In the genomic region with DNA sequence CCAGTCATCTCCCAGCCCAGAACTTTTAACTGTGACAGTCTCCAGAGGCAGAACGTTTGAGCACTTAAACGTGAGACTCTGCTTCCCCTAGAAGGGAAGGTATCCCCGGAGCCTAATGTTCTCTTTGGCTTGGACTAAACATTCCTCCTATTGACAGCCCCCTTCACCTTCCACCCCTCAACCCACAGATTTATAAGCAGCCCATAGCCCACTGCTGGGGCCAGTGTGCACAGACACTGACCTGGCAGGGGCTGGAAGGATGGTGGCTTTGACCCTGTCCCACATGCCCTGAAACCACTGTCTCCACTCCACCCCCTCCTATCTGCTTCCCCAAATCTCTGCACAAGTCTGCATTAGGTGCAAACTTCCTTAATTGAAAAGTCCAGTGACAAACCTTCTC, we compare ENCODE assay signal across 18 cellular contexts.
DNase-seq lines count a peak whose midpoint lies in the region; ATAC-seq and TF ChIP-seq lines count a peak whose summit lies in the region.
"Had no signal": no experiment of that assay in that cellular context is flagged by ENCODE, and none has a peak within 500 bp of the region (broad histone marks: within the 10 kb centered on the region; RNA-seq: fewer than 3 reads in every experiment).

No MANE protein-coding gene starts in this region.

- H3K79me2 ChIP-seq in trophoblast cell (ENCODE audit: control insufficient read depth, insufficient read depth, low read length, poor library complexity) = no peaks in the 10 kb centered on the region

- no peak overlapping the region for H2BK12ac ChIP-seq in neuronal stem cell (ENCODE audit: low read length)
- H2BK12ac ChIP-seq in trophoblast cell (ENCODE audit: low read length) = no peak overlapping the region

- H4K8ac ChIP-seq in neuronal stem cell (ENCODE audit: low read depth, low read length) (no peak overlapping the region), trophoblast cell (ENCODE audit: low read depth, low read length) (no peak overlapping the region)

- H2BK5ac ChIP-seq in neuronal stem cell (ENCODE audit: low read length) (no peak overlapping the region), trophoblast cell (ENCODE audit: low read depth, low read length, poor library complexity) (no peak overlapping the region)

- H3K9ac ChIP-seq in neuronal stem cell (ENCODE audit: low read depth, low read length, poor library complexity) (no peak overlapping the region), trophoblast cell (ENCODE audit: low read length) (no peak overlapping the region)
- H3K9ac ChIP-seq: BLaER1, GM23248 had no signal

- no peak overlapping the region for H4K12ac ChIP-seq in trophoblast cell (ENCODE audit: low read depth, low read length)

- H3K79me1 ChIP-seq in neuronal stem cell (ENCODE audit: low read depth, low read length) = no peaks in the 10 kb centered on the region
- H3K79me1 ChIP-seq in trophoblast cell (ENCODE audit: low read length) = peaks cover 3% of the 10 kb centered on the region

- H2AFZ ChIP-seq in neuronal stem cell (ENCODE audit: low read length) (no peak overlapping the region), trophoblast cell (ENCODE audit: insufficient read depth, low read length, poor library complexity) (no peak overlapping the region)
- H2AFZ ChIP-seq: GM23248 had no signal

- intact Hi-C loops in heart right ventricle (cut with DNase I) (no loop called here), esophagus muscularis mucosa (cut with DNase I) (no loop called here), testis (cut with DNase I; ENCODE audit: low total_unique reads) (no loop called here)

- DNase-seq in cardiac muscle cell (ENCODE audit: low read depth in 1 of 2, low spot score in 1 of 2) (no peak), heart right ventricle (no peak), esophagus muscularis mucosa (ENCODE audit: extremely low spot score) (peak; percentile 83), neuronal stem cell (ENCODE audit: low spot score) (no peak), trophoblast cell (no peak), nucleus accumbens (lab: John Stamatoyannopoulos, UW) (no peak), testis (no peak)
- DNase-seq: Caco-2; CD4-positive, CD25-positive, alpha-beta regulatory T cell; CD8-positive, alpha-beta T cell; DMS153; DND-41; GM23248; HFFc6 had no signal

- H4K91ac ChIP-seq in neuronal stem cell (ENCODE audit: low read depth, low read length, poor library complexity) (no peak overlapping the region), trophoblast cell (ENCODE audit: low read depth, low read length) (no peak overlapping the region)

- ATAC-seq in heart right ventricle = no peak
- ATAC-seq: CD8-positive, alpha-beta T cell had no signal

- WGBS in heart right ventricle, 2 donors = 47 to 51% methylated on average over 3 of the region's 3 CpGs
- 72% methylated on average over 3 of the region's 3 CpGs for WGBS in esophagus muscularis mucosa
- no CpG with 5 or more reads among the region's 3 CpGs for WGBS in neuronal stem cell (ENCODE audit: extremely low coverage in 2 of 2, insufficient read length in 2 of 2, insufficient replicate concordance in 1 of 2), 2 donors
- WGBS in trophoblast cell (ENCODE audit: extremely low coverage, insufficient coverage, insufficient read length) = no CpG with 5 or more reads among the region's 3 CpGs
- 61 to 93% methylated on average over 3 of the region's 3 CpGs for WGBS in testis, 2 donors

- H3K4me2 ChIP-seq in neuronal stem cell (ENCODE audit: insufficient read depth, low read length, poor library complexity, severe bottlenecking) (no peak overlapping the region), trophoblast cell (ENCODE audit: low read length) (no peak overlapping the region)
- H3K4me2 ChIP-seq: BLaER1 had no signal

- H3K4me3 ChIP-seq in cardiac muscle cell (no peak overlapping the region), heart right ventricle (no peak overlapping the region), esophagus muscularis mucosa (no peak overlapping the region), neuronal stem cell (ENCODE audit: low read length in 2 of 2) (no peak overlapping the region), trophoblast cell (ENCODE audit: low read depth, low read length) (no peak overlapping the region), testis (no peak overlapping the region)
- H3K4me3 ChIP-seq: BLaER1, GM23248, HAP-1 had no signal

- H3K9me3 ChIP-seq in cardiac muscle cell (ENCODE audit: low read depth) (no peaks in the 10 kb centered on the region), heart right ventricle (no peaks in the 10 kb centered on the region), esophagus muscularis mucosa (no peaks in the 10 kb centered on the region), neuronal stem cell (replicated peaks in 1 of 2; ENCODE audit: control insufficient read depth in 2 of 2, insufficient read depth in 1 of 2, low read depth in 1 of 2, low read length in 2 of 2) (no peaks in the 10 kb centered on the region), trophoblast cell (ENCODE audit: insufficient read depth, low read depth, low read length) (no peaks in the 10 kb centered on the region), testis (no peaks in the 10 kb centered on the region)
- H3K9me3 ChIP-seq: BLaER1, Caco-2, HAP-1 had no signal

- H2BK120ac ChIP-seq in neuronal stem cell (ENCODE audit: low read depth, low read length) (no peak overlapping the region), trophoblast cell (ENCODE audit: insufficient read depth, low read length, poor library complexity) (no peak overlapping the region)

- H3K27me3 ChIP-seq in cardiac muscle cell = no peaks in the 10 kb centered on the region
- H3K27me3 ChIP-seq in heart right ventricle = no peaks in the 10 kb centered on the region
- no peaks in the 10 kb centered on the region for H3K27me3 ChIP-seq in esophagus muscularis mucosa
- H3K27me3 ChIP-seq in neuronal stem cell (ENCODE audit: control insufficient read depth in 3 of 3, insufficient read depth in 3 of 3, low read depth in 1 of 3, low read length in 3 of 3) = no peaks in the 10 kb centered on the region
- H3K27me3 ChIP-seq in trophoblast cell (ENCODE audit: insufficient read depth, low read length) = no peaks in the 10 kb centered on the region
- H3K27me3 ChIP-seq in testis = no peaks in the 10 kb centered on the region
- H3K27me3 ChIP-seq: BLaER1 had no signal

- H3K27ac ChIP-seq in cardiac muscle cell (peak overlapping the region; percentile 3), heart right ventricle (no peak overlapping the region), esophagus muscularis mucosa (replicated peaks in 1 of 4) (no peak overlapping the region), neuronal stem cell (replicated peaks; ENCODE audit: low read length) (no peak overlapping the region), trophoblast cell (ENCODE audit: low read depth, low read length) (no peak overlapping the region), testis (no peak overlapping the region)
- H3K27ac ChIP-seq: 22Rv1, BLaER1, C4-2B, GM23248 had no signal

- no peak overlapping the region for H3K4ac ChIP-seq in neuronal stem cell (ENCODE audit: low read length)
- H3K4ac ChIP-seq in trophoblast cell (ENCODE audit: low read depth, low read length) = no peak overlapping the region

- TF ChIP-seq CTCF in cardiac muscle cell (IDR thresholded peaks at IDR 0.05; ENCODE audit: low read depth, low read length) (no peak), heart right ventricle (IDR thresholded peaks at IDR 0.05) (no peak), esophagus muscularis mucosa (IDR thresholded peaks at IDR 0.05) (no peak), testis (IDR thresholded peaks at IDR 0.05) (no peak)

- H3K23ac ChIP-seq in neuronal stem cell (ENCODE audit: low read depth, low read length, poor library complexity) = no peak overlapping the region
- H3K23ac ChIP-seq in trophoblast cell (ENCODE audit: low read length) = no peak overlapping the region

- H3K14ac ChIP-seq in neuronal stem cell (ENCODE audit: low read length) = no peak overlapping the region
- no peak overlapping the region for H3K14ac ChIP-seq in trophoblast cell (ENCODE audit: low read length)

- TF ChIP-seq POLR2A in esophagus muscularis mucosa (IDR thresholded peaks at IDR 0.05; ENCODE audit: low read depth) (no peak), testis (IDR thresholded peaks at IDR 0.05) (no peak)

- H3K18ac ChIP-seq in neuronal stem cell (ENCODE audit: low read length) (peak overlapping the region; percentile 13), trophoblast cell (ENCODE audit: low read length) (no peak overlapping the region)

- H2BK15ac ChIP-seq in neuronal stem cell (ENCODE audit: low read length) = no peak overlapping the region

- no peaks in the 10 kb centered on the region for H3K36me3 ChIP-seq in cardiac muscle cell
- H3K36me3 ChIP-seq in heart right ventricle = no peaks in the 10 kb centered on the region
- H3K36me3 ChIP-seq in esophagus muscularis mucosa = no peaks in the 10 kb centered on the region
- no peaks in the 10 kb centered on the region for H3K36me3 ChIP-seq in neuronal stem cell (replicated peaks in 1 of 2; ENCODE audit: control insufficient read depth in 2 of 2, insufficient read depth in 2 of 2, low read length in 2 of 2)
- no peaks in the 10 kb centered on the region for H3K36me3 ChIP-seq in trophoblast cell (ENCODE audit: control insufficient read depth in 1 of 2, insufficient read depth in 2 of 2, low read length in 2 of 2)
- H3K36me3 ChIP-seq in testis (ENCODE audit: low read depth, missing control alignments) = no peaks in the 10 kb centered on the region
- H3K36me3 ChIP-seq: BLaER1, HAP-1 had no signal

- H2AK5ac ChIP-seq in neuronal stem cell (ENCODE audit: low read depth, low read length) = peak overlapping the region; percentile 60
- H2AK5ac ChIP-seq in trophoblast cell (ENCODE audit: low read length) = no peak overlapping the region

- H3K4me1 ChIP-seq in cardiac muscle cell (ENCODE audit: low read depth) (no peaks in the 10 kb centered on the region), heart right ventricle (no peaks in the 10 kb centered on the region), esophagus muscularis mucosa (no peaks in the 10 kb centered on the region), neuronal stem cell (ENCODE audit: control insufficient read depth in 2 of 2, insufficient read depth in 1 of 2, low read depth in 1 of 2, low read length in 2 of 2) (peaks cover 0 to 5% of the 10 kb centered on the region in 2 donors), trophoblast cell (ENCODE audit: control insufficient read depth in 1 of 2, insufficient read depth in 2 of 2, low read length in 2 of 2) (peaks cover 0 to 2% of the 10 kb centered on the region in 2 experiments), testis (no peaks in the 10 kb centered on the region)
- H3K4me1 ChIP-seq: BLaER1, Caco-2, HAP-1 had no signal

- TF ChIP-seq EP300 in esophagus muscularis mucosa (IDR thresholded peaks at IDR 0.05) = no peak
